8 cellular contexts compared by ENCODE assay signal in the genomic region with DNA sequence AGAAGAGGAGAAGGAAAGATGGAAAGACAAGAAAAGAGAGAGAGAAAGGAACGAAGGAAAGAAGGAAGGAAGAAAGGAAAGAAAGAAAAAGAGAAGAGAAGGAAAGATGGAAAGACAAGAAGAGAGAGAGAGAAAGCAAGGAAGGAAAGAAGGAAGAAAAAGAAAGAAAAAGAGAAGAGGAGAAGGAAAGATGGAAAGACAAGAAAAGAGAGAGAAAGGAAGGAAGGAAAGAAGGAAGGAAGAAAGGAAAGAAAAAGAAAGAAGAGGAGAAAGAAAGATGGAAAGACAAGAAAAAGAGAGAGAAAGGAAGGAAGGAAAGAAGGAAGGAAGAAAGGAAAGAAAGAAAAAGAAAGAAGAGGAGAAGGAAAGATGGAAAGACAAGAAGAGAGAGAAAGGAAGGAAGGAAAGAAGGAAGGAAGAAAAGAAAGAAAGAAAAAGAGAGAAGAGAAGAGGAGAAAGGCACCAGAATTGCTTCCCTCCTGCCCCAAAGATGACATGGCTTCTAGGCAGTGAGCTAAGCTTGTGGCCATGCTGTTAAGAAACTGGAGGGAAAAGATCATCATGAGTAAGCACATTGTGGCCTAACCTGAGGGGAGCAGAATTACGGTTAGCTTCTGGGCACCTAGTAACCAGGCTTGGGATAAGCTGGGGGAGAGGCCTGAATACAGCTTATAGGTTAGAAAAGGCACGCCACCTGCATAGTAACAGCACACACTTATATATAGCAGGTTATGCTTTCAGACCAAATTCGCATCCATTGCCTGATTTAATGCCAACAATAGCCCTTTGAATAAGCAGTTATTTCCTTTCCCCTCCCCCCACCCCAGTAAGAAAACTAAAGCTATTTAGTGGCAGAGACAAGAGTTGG. TPM values are rescaled to one million over a fixed set of nuclear protein-coding genes. Genes with fewer than 3 reads are reported as not detected.
DNase-seq lines count a peak whose midpoint lies in the region; ATAC-seq and TF ChIP-seq lines count a peak whose summit lies in the region.

No MANE protein-coding gene starts in this region.

- peaks cover 36% of the 10 kb centered on the region for H3K4me1 ChIP-seq in Panc1 (ENCODE audit: control insufficient read depth, insufficient read depth, low read length)

- peaks cover 55% of the 10 kb centered on the region for H3K4me1 Mint-ChIP-seq in activated T-cell treated with anti-CD3 and anti-CD28 coated beads, Interleukin-2, amount 50 U/mL, for 24 hours (ENCODE audit: low read depth)
- peaks cover 70% of the 10 kb centered on the region for H3K4me1 Mint-ChIP-seq in dendritic cell treated with granulocyte-macrophage colony-stimulating factor and Interleukin-4, amounts not matched to agents 40 ng/mL and 50 ng/mL, for 4 days (ENCODE audit: low read depth)

- peak; percentile 6; the same call in 1 of the 2 replicates for ATAC-seq in Panc1
- no peak for ATAC-seq in HG03520 (IDR thresholded peaks at IDR 0.05; ENCODE audit: unreplicated experiment)
- no peak for ATAC-seq in HG03025 (IDR thresholded peaks at IDR 0.05; ENCODE audit: low FRiP score, unreplicated experiment)

- H3K4me3 ChIP-seq in Panc1 (ENCODE audit: low read depth in 2 of 2, low read length in 2 of 2): peak overlapping the region; percentile 3 to 31; a peak in 3 of 4 replicates

- peaks cover 3% of the 10 kb centered on the region; the same call in 1 of the 2 replicates for H3K36me3 ChIP-seq in Panc1 (ENCODE audit: control insufficient read depth, insufficient read depth, low read length)

- no TSS peak for BruUV-seq in Panc1 (replicated peaks; lab: Mats Ljungman, UMichigan)

- no peaks in the 10 kb centered on the region for H3K9me3 ChIP-seq in Panc1 (ENCODE audit: control insufficient read depth, insufficient read depth, low read depth, low read length)

- H3K4me3 Mint-ChIP-seq in activated T-cell treated with anti-CD3 and anti-CD28 coated beads, Interleukin-2, amount 50 U/mL, for 24 hours: peak overlapping the region; percentile 68
- H3K4me3 Mint-ChIP-seq in dendritic cell treated with granulocyte-macrophage colony-stimulating factor and Interleukin-4, amounts not matched to agents 40 ng/mL and 50 ng/mL, for 4 days: no peak overlapping the region

- no peak for TF ChIP-seq CTCF in Panc1 (IDR thresholded peaks at IDR 0.05)

- intact Hi-C loops in Panc1 (cut with micrococcal nuclease; ENCODE audit: unreplicated experiment): no loop called here
- intact Hi-C loops in dendritic cell treated with granulocyte-macrophage colony-stimulating factor and Interleukin-4, amounts not matched to agents 40 ng/mL and 50 ng/mL, for 4 days (cut with micrococcal nuclease): no loop called here

- POLR2A ChIA-PET in Panc1 (lab: Charles Lee): interaction anchor here (0.6 kb wide), 1 partner anchor 37 kb away, joined by 6 read pairs; no protein-coding TSS in a partner anchor

- DNase-seq in activated T-cell treated with anti-CD3 and anti-CD28 coated beads, Interleukin-2, amount 50 U/mL, for 24 hours: no peak
- no peak for DNase-seq in activated T-cell treated with anti-CD3 and anti-CD28 coated beads, Interleukin-2, amount 50 U/mL, for 1 hour
- DNase-seq in Panc1 (ENCODE audit: low read depth, low spot score) (no peak), occipital lobe (lab: John Stamatoyannopoulos, UW) (no peak)
- DNase-seq in stimulated activated CD8-positive, alpha-beta memory T cell treated with anti-CD3 and anti-CD28 coated beads, Interleukin-4, amount 100 ng/mL, for 48 hours: peak; percentile 50

- CTCF ChIA-PET in Panc1 (lab: Charles Lee): interaction anchor here (1.1 kb wide), 1 partner anchor 43 kb away, joined by 3 read pairs; no protein-coding TSS in a partner anchor

- H3K36me3 Mint-ChIP-seq in activated T-cell treated with anti-CD3 and anti-CD28 coated beads, Interleukin-2, amount 50 U/mL, for 24 hours (ENCODE audit: low read depth): peaks cover 42% of the 10 kb centered on the region
- peaks cover 12% of the 10 kb centered on the region for H3K36me3 Mint-ChIP-seq in dendritic cell treated with granulocyte-macrophage colony-stimulating factor and Interleukin-4, amounts not matched to agents 40 ng/mL and 50 ng/mL, for 4 days (ENCODE audit: low read depth)

- peak overlapping the region; percentile 79 for H3K27ac Mint-ChIP-seq in activated T-cell treated with anti-CD3 and anti-CD28 coated beads, Interleukin-2, amount 50 U/mL, for 24 hours
- peak overlapping the region; percentile 35 for H3K27ac Mint-ChIP-seq in dendritic cell treated with granulocyte-macrophage colony-stimulating factor and Interleukin-4, amounts not matched to agents 40 ng/mL and 50 ng/mL, for 4 days

- H3K9me3 Mint-ChIP-seq in activated T-cell treated with anti-CD3 and anti-CD28 coated beads, Interleukin-2, amount 50 U/mL, for 24 hours: no peaks in the 10 kb centered on the region
- H3K9me3 Mint-ChIP-seq in dendritic cell treated with granulocyte-macrophage colony-stimulating factor and Interleukin-4, amounts not matched to agents 40 ng/mL and 50 ng/mL, for 4 days: no peaks in the 10 kb centered on the region

- H3K27me3 Mint-ChIP-seq in activated T-cell treated with anti-CD3 and anti-CD28 coated beads, Interleukin-2, amount 50 U/mL, for 24 hours: no peaks in the 10 kb centered on the region
- H3K27me3 Mint-ChIP-seq in dendritic cell treated with granulocyte-macrophage colony-stimulating factor and Interleukin-4, amounts not matched to agents 40 ng/mL and 50 ng/mL, for 4 days: no peaks in the 10 kb centered on the region

- in situ Hi-C loops in Panc1 (cut with HindIII; ENCODE audit: low pct_unique_long_range_greater_than_20kb, low sequenced_read_pairs): no loop called here

- peak overlapping the region; percentile 73 for H3K27ac ChIP-seq in Panc1 (ENCODE audit: low read length)

- H3K27me3 ChIP-seq in Panc1 (ENCODE audit: control insufficient read depth, insufficient read depth, low read length): no peaks in the 10 kb centered on the region

RNA-seq across cellular contexts. Expression of gene ST3GAL4, which starts 2.3 kb away (rescaled TPM):
- 56.6 TPM for total RNA-seq in Panc1 (2021; ENCODE audit: unreplicated experiment)
- 51.1 TPM for polyA plus RNA-seq in Panc1 (2012; ENCODE audit: insufficient read length)
- 15.0 TPM for total RNA-seq in occipital lobe

RNA-seq across cellular contexts. Expression of gene DCPS, which starts 49.3 kb away (rescaled TPM):
- total RNA-seq in Panc1 (2021; ENCODE audit: unreplicated experiment) (34.8 TPM), occipital lobe (3.7 TPM)
- polyA plus RNA-seq in Panc1 (2012; ENCODE audit: insufficient read length): 52.2 TPM
